Comparison of ENCODE assay signal across 2 cellular contexts in the genomic region with DNA sequence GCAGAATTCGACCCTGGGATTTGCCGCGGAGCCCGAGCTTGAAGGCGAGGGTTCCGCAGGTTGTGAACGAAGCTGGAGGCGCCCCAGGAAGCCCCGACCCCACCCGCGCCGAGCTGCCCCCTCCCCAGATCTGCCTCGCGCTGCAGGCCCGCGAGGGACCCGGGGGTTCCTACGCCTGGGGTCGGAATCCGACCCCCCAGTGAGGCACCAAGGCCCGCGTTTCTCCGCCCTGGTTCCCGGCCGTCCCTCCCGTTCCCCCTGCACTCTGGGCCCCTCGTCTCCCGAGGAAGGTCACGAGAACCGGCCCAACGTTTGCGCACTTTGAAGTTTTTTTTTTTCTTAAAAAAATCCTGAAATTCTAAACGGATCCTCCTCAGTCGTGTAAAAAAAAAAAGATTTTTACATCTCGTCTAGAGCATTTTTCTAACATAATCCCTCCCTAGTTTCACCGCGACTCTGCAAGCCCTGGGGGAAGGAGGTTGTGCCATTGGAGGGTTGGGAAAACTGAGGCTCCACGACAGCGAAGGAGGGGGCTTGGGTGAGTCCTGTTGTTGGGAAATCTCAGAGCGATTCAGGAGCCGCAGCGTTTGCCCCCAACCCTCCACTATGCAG.
TF ChIP-seq lines count a peak whose summit lies in the region.

No MANE protein-coding gene starts in this region.

TF ChIP-seq in K562, 482 proteins besides CTCF, POLR2A, EP300 and RAD21:
- TF ChIP-seq HOXB6 (CRISPR knock-in tag; IDR thresholded peaks at IDR 0.05; ENCODE audit: borderline replicate concordance): no peak
- peak; percentile 43 for TF ChIP-seq CBX2 (IDR thresholded peaks at IDR 0.05; ENCODE audit: insufficient read depth, low read length, poor library complexity, severe bottlenecking)

TF ChIP-seq in HepG2, 621 proteins besides CTCF, POLR2A, EP300 and RAD21:
- TF ChIP-seq MTF2 (CRISPR knock-in tag; IDR thresholded peaks at IDR 0.05; ENCODE audit: borderline replicate concordance) (0 out of 2 replicates have a peak, but pooled peaks have one; percentile 8), ZNF703 (CRISPR knock-in tag; IDR thresholded peaks at IDR 0.05; ENCODE audit: borderline replicate concordance) (no peak)
